In genomic region chr6:125811259-125811658, GRCh38 we compare ENCODE assay signal across 1 cellular context.
TF ChIP-seq lines count a peak whose summit lies in the region.

No MANE protein-coding gene starts in this region.

TF ChIP-seq in HEK293, 187 proteins besides CTCF, POLR2A, EP300 and RAD21 (continued from another document):
- TF ChIP-seq, protein P1, sequence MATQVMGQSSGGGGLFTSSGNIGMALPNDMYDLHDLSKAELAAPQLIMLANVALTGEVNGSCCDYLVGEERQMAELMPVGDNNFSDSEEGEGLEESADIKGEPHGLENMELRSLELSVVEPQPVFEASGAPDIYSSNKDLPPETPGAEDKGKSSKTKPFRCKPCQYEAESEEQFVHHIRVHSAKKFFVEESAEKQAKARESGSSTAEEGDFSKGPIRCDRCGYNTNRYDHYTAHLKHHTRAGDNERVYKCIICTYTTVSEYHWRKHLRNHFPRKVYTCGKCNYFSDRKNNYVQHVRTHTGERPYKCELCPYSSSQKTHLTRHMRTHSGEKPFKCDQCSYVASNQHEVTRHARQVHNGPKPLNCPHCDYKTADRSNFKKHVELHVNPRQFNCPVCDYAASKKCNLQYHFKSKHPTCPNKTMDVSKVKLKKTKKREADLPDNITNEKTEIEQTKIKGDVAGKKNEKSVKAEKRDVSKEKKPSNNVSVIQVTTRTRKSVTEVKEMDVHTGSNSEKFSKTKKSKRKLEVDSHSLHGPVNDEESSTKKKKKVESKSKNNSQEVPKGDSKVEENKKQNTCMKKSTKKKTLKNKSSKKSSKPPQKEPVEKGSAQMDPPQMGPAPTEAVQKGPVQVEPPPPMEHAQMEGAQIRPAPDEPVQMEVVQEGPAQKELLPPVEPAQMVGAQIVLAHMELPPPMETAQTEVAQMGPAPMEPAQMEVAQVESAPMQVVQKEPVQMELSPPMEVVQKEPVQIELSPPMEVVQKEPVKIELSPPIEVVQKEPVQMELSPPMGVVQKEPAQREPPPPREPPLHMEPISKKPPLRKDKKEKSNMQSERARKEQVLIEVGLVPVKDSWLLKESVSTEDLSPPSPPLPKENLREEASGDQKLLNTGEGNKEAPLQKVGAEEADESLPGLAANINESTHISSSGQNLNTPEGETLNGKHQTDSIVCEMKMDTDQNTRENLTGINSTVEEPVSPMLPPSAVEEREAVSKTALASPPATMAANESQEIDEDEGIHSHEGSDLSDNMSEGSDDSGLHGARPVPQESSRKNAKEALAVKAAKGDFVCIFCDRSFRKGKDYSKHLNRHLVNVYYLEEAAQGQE (tag by site-specific recombination; IDR thresholded peaks at IDR 0.05) = no peak
- TF ChIP-seq ZNF280D (tag by site-specific recombination; IDR thresholded peaks at IDR 0.05) = no peak
- no peak for TF ChIP-seq KLF9 (tag by site-specific recombination; IDR thresholded peaks at IDR 0.05; ENCODE audit: low read depth)
- TF ChIP-seq ZNF558 (tag by site-specific recombination; IDR thresholded peaks at IDR 0.05) = no peak
- no peak for TF ChIP-seq ZNF350 (tag by site-specific recombination; IDR thresholded peaks at IDR 0.05)
- TF ChIP-seq PRDM2 (tag by site-specific recombination; IDR thresholded peaks at IDR 0.05; ENCODE audit: borderline replicate concordance) = no peak
- TF ChIP-seq ZNF174 (tag by site-specific recombination; IDR thresholded peaks at IDR 0.05) = no peak
- no peak for TF ChIP-seq ZNF639 (tag by site-specific recombination; IDR thresholded peaks at IDR 0.05)
- peak; percentile 57; the same call in 1 of the 2 replicates for TF ChIP-seq OSR2 (tag by site-specific recombination; IDR thresholded peaks at IDR 0.05)
- TF ChIP-seq ZNF366 (tag by site-specific recombination; conservative IDR thresholded peaks at IDR 0.05) = no peak
- TF ChIP-seq ZNF155 (tag by site-specific recombination; IDR thresholded peaks at IDR 0.05) = no peak
- no peak for TF ChIP-seq ZNF830 (tag by site-specific recombination; IDR thresholded peaks at IDR 0.05; ENCODE audit: low read depth)
- no peak for TF ChIP-seq ZNF843 (tag by site-specific recombination; IDR thresholded peaks at IDR 0.05)
- TF ChIP-seq FEZF1 (tag by site-specific recombination; IDR thresholded peaks at IDR 0.05) = no peak
- peak; percentile 8; the same call in 1 of the 2 replicates for TF ChIP-seq ZBTB44 (tag by site-specific recombination; IDR thresholded peaks at IDR 0.05)
- TF ChIP-seq ZNF513 (tag by site-specific recombination; IDR thresholded peaks at IDR 0.05) = no peak
- TF ChIP-seq ZEB2 (tag by site-specific recombination; IDR thresholded peaks at IDR 0.05) = no peak
- TF ChIP-seq WT1 (tag by site-specific recombination; IDR thresholded peaks at IDR 0.05) = peak; percentile 71
- no peak for TF ChIP-seq ZBTB17 (tag by site-specific recombination; IDR thresholded peaks at IDR 0.05)
- no peak for TF ChIP-seq ZNF658 (tag by site-specific recombination; IDR thresholded peaks at IDR 0.05)
- TF ChIP-seq ZBTB20 (tag by site-specific recombination; IDR thresholded peaks at IDR 0.05) = no peak
- TF ChIP-seq ZNF776 (tag by site-specific recombination; IDR thresholded peaks at IDR 0.05; ENCODE audit: borderline replicate concordance) = no peak
- no peak for TF ChIP-seq ZNF423 (tag by site-specific recombination; IDR thresholded peaks at IDR 0.05)
- no peak for TF ChIP-seq MEIS1 (CRISPR knock-in tag; IDR thresholded peaks at IDR 0.05; ENCODE audit: borderline replicate concordance)
- no peak for TF ChIP-seq ZNF398 (tag by site-specific recombination; IDR thresholded peaks at IDR 0.05)
